In the genomic region with DNA sequence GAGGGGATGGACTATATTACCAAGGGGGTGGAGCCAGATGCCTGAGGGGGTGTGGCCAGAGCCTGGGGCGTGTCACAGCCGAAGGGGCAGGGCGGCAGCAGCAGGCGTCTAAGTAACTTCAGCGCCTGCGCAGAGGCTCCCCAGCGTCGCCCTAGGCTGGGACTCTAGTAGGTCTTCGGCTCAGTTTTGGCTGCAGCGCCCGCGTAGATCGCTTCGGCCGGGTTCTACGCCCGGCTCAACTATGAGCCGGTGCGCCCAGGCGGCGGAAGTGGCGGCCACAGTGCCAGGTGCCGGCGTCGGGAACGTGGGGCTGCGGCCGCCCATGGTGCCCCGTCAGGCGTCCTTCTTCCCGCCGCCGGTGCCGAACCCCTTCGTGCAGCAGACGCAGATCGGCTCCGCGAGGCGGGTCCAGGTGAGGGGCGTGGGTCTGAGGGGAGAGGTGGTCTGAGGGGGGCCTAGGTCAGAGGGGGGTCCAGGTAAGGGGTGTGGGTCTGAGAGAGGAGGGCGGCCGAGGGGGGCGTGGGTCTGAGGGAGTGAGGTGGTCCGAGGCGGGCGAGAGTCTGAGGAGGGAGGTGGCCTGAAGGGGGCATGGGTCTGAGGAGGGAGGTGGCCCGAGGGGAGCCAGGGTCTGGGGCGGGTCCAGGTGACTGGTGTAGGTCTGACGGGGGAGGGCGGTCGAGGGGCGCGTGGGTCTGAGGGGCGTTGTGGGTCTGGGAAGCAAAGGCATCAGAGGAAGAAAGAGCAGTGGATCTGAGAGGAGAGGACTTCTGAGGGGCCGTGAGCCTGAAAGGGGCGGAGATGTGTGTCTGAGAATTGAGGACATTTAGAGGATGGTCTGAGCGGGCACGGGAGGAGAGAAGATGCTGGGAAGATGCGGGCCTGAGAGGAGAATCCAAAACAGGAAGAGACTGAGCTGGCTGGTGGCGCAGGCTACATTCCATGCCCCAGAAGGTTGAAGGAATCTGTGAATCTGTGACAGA, we compare ENCODE assay signal across 8 cellular contexts.
DNase-seq lines count a peak whose midpoint lies in the region; ATAC-seq and TF ChIP-seq lines count a peak whose summit lies in the region.

A gene with protein sequence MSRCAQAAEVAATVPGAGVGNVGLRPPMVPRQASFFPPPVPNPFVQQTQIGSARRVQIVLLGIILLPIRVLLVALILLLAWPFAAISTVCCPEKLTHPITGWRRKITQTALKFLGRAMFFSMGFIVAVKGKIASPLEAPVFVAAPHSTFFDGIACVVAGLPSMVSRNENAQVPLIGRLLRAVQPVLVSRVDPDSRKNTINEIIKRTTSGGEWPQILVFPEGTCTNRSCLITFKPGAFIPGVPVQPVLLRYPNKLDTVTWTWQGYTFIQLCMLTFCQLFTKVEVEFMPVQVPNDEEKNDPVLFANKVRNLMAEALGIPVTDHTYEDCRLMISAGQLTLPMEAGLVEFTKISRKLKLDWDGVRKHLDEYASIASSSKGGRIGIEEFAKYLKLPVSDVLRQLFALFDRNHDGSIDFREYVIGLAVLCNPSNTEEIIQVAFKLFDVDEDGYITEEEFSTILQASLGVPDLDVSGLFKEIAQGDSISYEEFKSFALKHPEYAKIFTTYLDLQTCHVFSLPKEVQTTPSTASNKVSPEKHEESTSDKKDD (plus strand): TSS at position 132 of the 980 bp plus-strand sequence. CDS start 110 bp downstream, at position 242.

- no peaks in the 10 kb centered on the region for H3K4me1 ChIP-seq in MM.1S (ENCODE audit: low read length)

- no peaks in the 10 kb centered on the region; the same call in 1 of the 2 replicates for H3F3A ChIP-seq in MM.1S (ENCODE audit: insufficient read depth, low read length)

- peak; percentile 60 for ATAC-seq in GM18502 (IDR thresholded peaks at IDR 0.05; ENCODE audit: poor library complexity, unreplicated experiment)
- ATAC-seq in GM18873 (IDR thresholded peaks at IDR 0.05; ENCODE audit: low FRiP score, unreplicated experiment) = no peak

- H2AFZ ChIP-seq in MM.1S (ENCODE audit: low read length) = peak within 1 kb of the TSS; percentile 46

- H3K27me3 ChIP-seq in MM.1S (replicated peaks; ENCODE audit: insufficient read depth, low read length) = no peaks in the 10 kb centered on the region
- no peaks in the 10 kb centered on the region for H3K27me3 ChIP-seq in WERI-Rb-1 (ENCODE audit: insufficient read depth, low read depth, severe bottlenecking)

- peak within 1 kb of the TSS; percentile 59 for H3K4me3 ChIP-seq in MM.1S (ENCODE audit: low read length)
- H3K4me3 ChIP-seq in WERI-Rb-1 (ENCODE audit: low read depth, low read length) = peak within 1 kb of the TSS; percentile 84

- no peaks in the 10 kb centered on the region for H4K20me1 ChIP-seq in MM.1S (ENCODE audit: insufficient read depth, low read length)

- peak within 1 kb of the TSS; percentile 35; the same call in 1 of the 2 replicates for H3K9ac ChIP-seq in MM.1S (ENCODE audit: low read length)

- H3K9me2 ChIP-seq in MM.1S (replicated peaks; ENCODE audit: insufficient read depth, low read length) = no peaks in the 10 kb centered on the region

- no peaks in the 10 kb centered on the region for H3K36me3 ChIP-seq in MM.1S (replicated peaks; ENCODE audit: insufficient read depth, low read length)
- H3K36me3 ChIP-seq in WERI-Rb-1 = no peaks in the 10 kb centered on the region

- H3K79me2 ChIP-seq in MM.1S (ENCODE audit: low read length) = no peaks in the 10 kb centered on the region

- peak; percentile 66 for DNase-seq in MM.1S
- DNase-seq in WERI-Rb-1 = peak; percentile 89
- peak; percentile 48 for DNase-seq in epithelial cell of prostate (ENCODE audit: low read depth, low spot score)
- peak; percentile 88 for DNase-seq in medulla oblongata (ENCODE audit: extremely low spot score)
- peak in 2 of 3 experiments; percentile 11 to 51 for DNase-seq in stimulated activated CD4-positive, alpha-beta T cell treated with anti-CD3 and anti-CD28 coated beads, TNF-alpha, amount 100 ng/mL, for 24 hours (ENCODE audit: low read depth in 3 of 3)
- DNase-seq in NCI-H146 treated with DMSO at 0.1 percent for 48 hours (lab: John Stamatoyannopoulos, UW; ENCODE audit: unreplicated experiment) = no peak

- H3K27ac ChIP-seq in MM.1S (ENCODE audit: low read length) = peak within 1 kb of the TSS; percentile 13; the same call in 1 of the 2 replicates
- peak within 1 kb of the TSS; percentile 62 for H3K27ac ChIP-seq in WERI-Rb-1
- peak within 1 kb of the TSS; percentile 69 for H3K27ac ChIP-seq in epithelial cell of prostate

- H3K4me2 ChIP-seq in MM.1S (ENCODE audit: low read depth, low read length) = peak within 1 kb of the TSS; percentile 45

- H3K9me3 ChIP-seq in MM.1S (replicated peaks; ENCODE audit: insufficient read depth, low read length) (no peaks in the 10 kb centered on the region), WERI-Rb-1 (ENCODE audit: severe bottlenecking) (peaks cover 8% of the 10 kb centered on the region)

- TF ChIP-seq CTCF in MM.1S (IDR thresholded peaks at IDR 0.05; ENCODE audit: low read length) = no peak
- no peak for TF ChIP-seq CTCF in WERI-Rb-1 (IDR thresholded peaks at IDR 0.05; ENCODE audit: low read depth, low read length)

Comparison
In these comparisons a context has a peak if more than half of its experiments do, and no peak if none do; other contexts are left out.
1. H3K27ac ChIP-seq: peak in every context shown above with its lines; median percentile 69 in epithelial cell of prostate; 62 in WERI-Rb-1; 13 in MM.1S.